Comparison of ENCODE assay signal across 12 cellular contexts in genomic region chr4:143667461-143667860, GRCh38. TPM values are rescaled to one million over a fixed set of nuclear protein-coding genes. Genes with fewer than 3 reads are reported as not detected.
DNase-seq lines count a peak whose midpoint lies in the region; TF ChIP-seq lines count a peak whose summit lies in the region.
"Had no signal": no experiment of that assay in that cellular context is flagged by ENCODE, and none has a peak within 500 bp of the region (broad histone marks: within the 10 kb centered on the region; RNA-seq: fewer than 3 reads in every experiment).

No MANE protein-coding gene starts in this region.

- in situ Hi-C loops in brain microvascular endothelial cell (cut with HindIII; ENCODE audit: low pct_ligation_motif_present, low sequenced_read_pairs) = no loop called here

- H3K36me3 ChIP-seq in brain microvascular endothelial cell (replicated peaks) = no peaks in the 10 kb centered on the region
- H3K36me3 ChIP-seq in testis (ENCODE audit: low read depth, missing control alignments) = no peaks in the 10 kb centered on the region

- no peaks in the 10 kb centered on the region for H3K4me1 ChIP-seq in testis

- no peaks in the 10 kb centered on the region for H3K9me3 ChIP-seq in testis

- DNase-seq in HT1080 (ENCODE audit: low read depth) = peak; percentile 50
- DNase-seq in brain microvascular endothelial cell = peak; percentile 1
- peak; percentile 38 for DNase-seq in kidney glomerular epithelial cell (lab: John Stamatoyannopoulos, UW)
- DNase-seq in testis = peak; percentile 65
- DNase-seq in activated effector memory CD4-positive, alpha-beta T cell treated with Interleukin-2 at 50 U/mL for 16 hours = no peak
- no peak for DNase-seq in NCI-H2196 (lab: John Stamatoyannopoulos, UW; ENCODE audit: unreplicated experiment)
- no peak for DNase-seq in LoVo (ENCODE audit: low spot score)
- DNase-seq in activated CD4-positive, CD25-positive, alpha-beta regulatory T cell (lab: John Stamatoyannopoulos, UW) = no peak
- DNase-seq: activated T-cell treated with anti-CD3 and anti-CD28 coated beads for 4 hours, NCI-H510A treated with DMSO at 0.1 percent for 48 hours had no signal

- TF ChIP-seq POLR2A in testis (IDR thresholded peaks at IDR 0.05) = no peak

- H3K27me3 ChIP-seq in brain microvascular endothelial cell (replicated peaks) (no peaks in the 10 kb centered on the region), testis (no peaks in the 10 kb centered on the region)
- H3K27me3 ChIP-seq: dorsolateral prefrontal cortex had no signal

- H3K4me3 ChIP-seq in brain microvascular endothelial cell (ENCODE audit: low read depth, low read length) = no peak overlapping the region
- H3K4me3 ChIP-seq in testis = no peak overlapping the region
- H3K4me3 ChIP-seq: dorsolateral prefrontal cortex had no signal

- 34 to 51% methylated on average over 4 of the region's 4 CpGs for WGBS in testis, 2 donors

- H3K27ac ChIP-seq in brain microvascular endothelial cell = no peak overlapping the region
- no peak overlapping the region for H3K27ac ChIP-seq in testis
- H3K27ac ChIP-seq: dorsolateral prefrontal cortex had no signal

- TF ChIP-seq CTCF in brain microvascular endothelial cell (IDR thresholded peaks at IDR 0.05; ENCODE audit: low read depth, low read length, missing control alignments) (no peak), testis (IDR thresholded peaks at IDR 0.05) (no peak)

- intact Hi-C loops in testis (cut with DNase I; ENCODE audit: low total_unique reads) = no loop called here

RNA-seq across cellular contexts. Expression of gene FREM3, which starts 33.0 kb away (rescaled TPM):
- not detected in 2 replicates for total RNA-seq in HT1080 (2014; rRNA removed; shearing (Covaris generic))
- polyA plus RNA-seq in HT1080 (2015; cell fraction: cytosol; rRNA removed) = not detected in 2 replicates
- not detected in 2 replicates for polyA plus RNA-seq in HT1080 (2015; cell fraction: nucleus; rRNA removed)
- total RNA-seq in testis = under 1 TPM; 0.06 to 0.08 TPM
- polyA plus RNA-seq in testis (ENCODE audit: insufficient read depth, low read depth, low replicate concordance) = 0.42 TPM
- total RNA-seq: lower leg skin had no signal

Comparison
In these comparisons a context has a peak if more than half of its experiments do, and no peak if none do; other contexts are left out.
1. DNase-seq: peak in HT1080 (single experiment), brain microvascular endothelial cell (single experiment), kidney glomerular epithelial cell (single experiment) and testis (single experiment); none in activated effector memory CD4-positive, alpha-beta T cell treated with Interleukin-2 at 50 U/mL for 16 hours (single experiment), NCI-H2196 (single experiment), LoVo (single experiment) and activated CD4-positive, CD25-positive, alpha-beta regulatory T cell (0 of 4).